ENCODE assay signal across 1 cellular context in genomic region chr11:126927628-126928027, GRCh38.
TF ChIP-seq lines count a peak whose summit lies in the region.

No MANE protein-coding gene starts in this region.

TF ChIP-seq in SK-N-SH treated with all-trans-retinoic acid at 6 μM for 48 hours, 23 proteins besides CTCF, POLR2A, EP300 and RAD21 (continued from another document):
- TF ChIP-seq, protein P1, sequence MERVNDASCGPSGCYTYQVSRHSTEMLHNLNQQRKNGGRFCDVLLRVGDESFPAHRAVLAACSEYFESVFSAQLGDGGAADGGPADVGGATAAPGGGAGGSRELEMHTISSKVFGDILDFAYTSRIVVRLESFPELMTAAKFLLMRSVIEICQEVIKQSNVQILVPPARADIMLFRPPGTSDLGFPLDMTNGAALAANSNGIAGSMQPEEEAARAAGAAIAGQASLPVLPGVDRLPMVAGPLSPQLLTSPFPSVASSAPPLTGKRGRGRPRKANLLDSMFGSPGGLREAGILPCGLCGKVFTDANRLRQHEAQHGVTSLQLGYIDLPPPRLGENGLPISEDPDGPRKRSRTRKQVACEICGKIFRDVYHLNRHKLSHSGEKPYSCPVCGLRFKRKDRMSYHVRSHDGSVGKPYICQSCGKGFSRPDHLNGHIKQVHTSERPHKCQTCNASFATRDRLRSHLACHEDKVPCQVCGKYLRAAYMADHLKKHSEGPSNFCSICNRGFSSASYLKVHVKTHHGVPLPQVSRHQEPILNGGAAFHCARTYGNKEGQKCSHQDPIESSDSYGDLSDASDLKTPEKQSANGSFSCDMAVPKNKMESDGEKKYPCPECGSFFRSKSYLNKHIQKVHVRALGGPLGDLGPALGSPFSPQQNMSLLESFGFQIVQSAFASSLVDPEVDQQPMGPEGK (CRISPR knock-in tag; IDR thresholded peaks at IDR 0.05; ENCODE audit: borderline replicate concordance): no peak
- no peak for TF ChIP-seq TCF4 (CRISPR knock-in tag; IDR thresholded peaks at IDR 0.05; ENCODE audit: borderline replicate concordance)
- TF ChIP-seq PPARA (CRISPR knock-in tag; IDR thresholded peaks at IDR 0.05; ENCODE audit: borderline replicate concordance): no peak
TF ChIP-seq in SK-N-SH treated with all-trans-retinoic acid at 6 μM for 48 hours: peak in this region for 0.
